Comparison of ENCODE assay signal across 8 cellular contexts in genomic region chr17:45225964-45226530, GRCh38. TPM values are rescaled to one million over a fixed set of nuclear protein-coding genes. Genes with fewer than 3 reads are reported as not detected.
A peak's percentile ranks its signal among the peaks of the same experiment; 100 is the strongest.
DNase-seq lines count a peak whose midpoint lies in the region; ATAC-seq and TF ChIP-seq lines count a peak whose summit lies in the region.

No MANE protein-coding gene starts in this region.

- H3K9me3 ChIP-seq in hepatocyte (ENCODE audit: low read depth): no peaks in the 10 kb centered on the region

- H3K27me3 Mint-ChIP-seq in T-helper 2 cell treated with Interferon-gamma antibody and Interleukin-4, amounts not matched to agents 5 μg/mL and 100 μg/mL, for 36 hours (ENCODE audit: low read depth): no peaks in the 10 kb centered on the region
- H3K27me3 Mint-ChIP-seq in stimulated activated memory B cell treated with anti-CD40 and anti-IgM and Interleukin-4, amounts not matched to agents 10 μg/mL and 1 μg/mL and 100 μg/mL, for 72 hours: no peaks in the 10 kb centered on the region

- no peak overlapping the region for H2AFZ ChIP-seq in hepatocyte

- peaks cover 15% of the 10 kb centered on the region for H3K4me1 ChIP-seq in hepatocyte (ENCODE audit: insufficient read depth)

- no peaks in the 10 kb centered on the region for H3K9me3 Mint-ChIP-seq in T-helper 2 cell treated with Interferon-gamma antibody and Interleukin-4, amounts not matched to agents 5 μg/mL and 100 μg/mL, for 36 hours
- H3K9me3 Mint-ChIP-seq in stimulated activated memory B cell treated with anti-CD40 and anti-IgM and Interleukin-4, amounts not matched to agents 10 μg/mL and 1 μg/mL and 100 μg/mL, for 72 hours: no peaks in the 10 kb centered on the region

- peak overlapping the region; percentile 99 for H3K4me3 Mint-ChIP-seq in T-helper 2 cell treated with Interferon-gamma antibody and Interleukin-4, amounts not matched to agents 5 μg/mL and 100 μg/mL, for 36 hours
- H3K4me3 Mint-ChIP-seq in stimulated activated memory B cell treated with anti-CD40 and anti-IgM and Interleukin-4, amounts not matched to agents 10 μg/mL and 1 μg/mL and 100 μg/mL, for 72 hours: peak overlapping the region; percentile 85

- peak overlapping the region; percentile 98 for H3K27ac Mint-ChIP-seq in T-helper 2 cell treated with Interferon-gamma antibody and Interleukin-4, amounts not matched to agents 5 μg/mL and 100 μg/mL, for 36 hours
- H3K27ac Mint-ChIP-seq in stimulated activated memory B cell treated with anti-CD40 and anti-IgM and Interleukin-4, amounts not matched to agents 10 μg/mL and 1 μg/mL and 100 μg/mL, for 72 hours: peak overlapping the region; percentile 97

- H3K27ac ChIP-seq in angular gyrus (ENCODE audit: low read depth, low read length) (peak overlapping the region; percentile 59), hepatocyte (no peak overlapping the region)

- WGBS in hepatocyte (ENCODE audit: low lambda C conversion rate, missing lambda C conversion rate): 80% methylated on average over 8 of the region's 11 CpGs

- no peaks in the 10 kb centered on the region for H4K20me1 ChIP-seq in hepatocyte (ENCODE audit: insufficient read depth, poor library complexity, severe bottlenecking)

- H3K9me2 ChIP-seq in hepatocyte (replicated peaks; ENCODE audit: insufficient read depth): no peaks in the 10 kb centered on the region

- no peaks in the 10 kb centered on the region for H3K36me3 ChIP-seq in hepatocyte (replicated peaks; ENCODE audit: insufficient read depth, low read depth)

- TF ChIP-seq CTCF in hepatocyte (IDR thresholded peaks at IDR 0.05; ENCODE audit: poor library complexity): no peak

- H3K4me3 ChIP-seq in hepatocyte: no peak overlapping the region

- H3K79me2 ChIP-seq in hepatocyte: no peaks in the 10 kb centered on the region

- ATAC-seq in GM18867 (IDR thresholded peaks at IDR 0.05; ENCODE audit: unreplicated experiment): peak; percentile 49
- ATAC-seq in HG03159 (IDR thresholded peaks at IDR 0.05; ENCODE audit: unreplicated experiment): peak; percentile 31
- ATAC-seq in stimulated activated memory B cell treated with anti-CD40 and anti-IgM and Interleukin-4, amounts not matched to agents 10 μg/mL and 1 μg/mL and 100 μg/mL, for 72 hours: peak; percentile 74

- peaks cover 25% of the 10 kb centered on the region for H3K27me3 ChIP-seq in hepatocyte

- no peak overlapping the region for H3K4me2 ChIP-seq in hepatocyte

- H3K4me1 Mint-ChIP-seq in T-helper 2 cell treated with Interferon-gamma antibody and Interleukin-4, amounts not matched to agents 5 μg/mL and 100 μg/mL, for 36 hours (ENCODE audit: low read depth): peaks cover 62% of the 10 kb centered on the region
- H3K4me1 Mint-ChIP-seq in stimulated activated memory B cell treated with anti-CD40 and anti-IgM and Interleukin-4, amounts not matched to agents 10 μg/mL and 1 μg/mL and 100 μg/mL, for 72 hours: peaks cover 79% of the 10 kb centered on the region

- H3K36me3 Mint-ChIP-seq in T-helper 2 cell treated with Interferon-gamma antibody and Interleukin-4, amounts not matched to agents 5 μg/mL and 100 μg/mL, for 36 hours (ENCODE audit: low read depth): peaks cover 47% of the 10 kb centered on the region
- H3K36me3 Mint-ChIP-seq in stimulated activated memory B cell treated with anti-CD40 and anti-IgM and Interleukin-4, amounts not matched to agents 10 μg/mL and 1 μg/mL and 100 μg/mL, for 72 hours: peaks cover 9% of the 10 kb centered on the region

- peak; percentile 95 for DNase-seq in T-helper 2 cell treated with Interferon-gamma antibody and Interleukin-4, amounts not matched to agents 5 μg/mL and 100 μg/mL, for 36 hours (ENCODE audit: low spot score)
- peak; percentile 18 for DNase-seq in midbrain (lab: John Stamatoyannopoulos, UW)
- no peak for DNase-seq in hepatocyte (ENCODE audit: low spot score)
- no peak for DNase-seq in cerebellar nuclear complex (lab: John Stamatoyannopoulos, UW)

RNA-seq across cellular contexts. Expression of gene FMNL1, which starts 4.4 kb away (rescaled TPM):
- total RNA-seq in hepatocyte: 0.30 and 1.4 TPM in 2 replicates
- polyA plus RNA-seq in hepatocyte: 1.2 and 2.9 TPM in 2 replicates

RNA-seq across cellular contexts. Expression of gene SPATA32, which starts 35.8 kb away (rescaled TPM):
- not detected in 2 replicates for total RNA-seq in hepatocyte
- 0.19 and 0.31 TPM in 2 replicates for polyA plus RNA-seq in hepatocyte

Comparison
In these comparisons a context has a peak if more than half of its experiments do, and no peak if none do; other contexts are left out.
1. DNase-seq: peak in T-helper 2 cell treated with Interferon-gamma antibody and Interleukin-4, amounts not matched to agents 5 μg/mL and 100 μg/mL, for 36 hours (single experiment) and midbrain (single experiment); none in hepatocyte (single experiment) and cerebellar nuclear complex (0 of 2).
2. Peak in every context shown above with its lines, with median percentiles within 50 percentile points of each other: ATAC-seq.